In the genomic region with DNA sequence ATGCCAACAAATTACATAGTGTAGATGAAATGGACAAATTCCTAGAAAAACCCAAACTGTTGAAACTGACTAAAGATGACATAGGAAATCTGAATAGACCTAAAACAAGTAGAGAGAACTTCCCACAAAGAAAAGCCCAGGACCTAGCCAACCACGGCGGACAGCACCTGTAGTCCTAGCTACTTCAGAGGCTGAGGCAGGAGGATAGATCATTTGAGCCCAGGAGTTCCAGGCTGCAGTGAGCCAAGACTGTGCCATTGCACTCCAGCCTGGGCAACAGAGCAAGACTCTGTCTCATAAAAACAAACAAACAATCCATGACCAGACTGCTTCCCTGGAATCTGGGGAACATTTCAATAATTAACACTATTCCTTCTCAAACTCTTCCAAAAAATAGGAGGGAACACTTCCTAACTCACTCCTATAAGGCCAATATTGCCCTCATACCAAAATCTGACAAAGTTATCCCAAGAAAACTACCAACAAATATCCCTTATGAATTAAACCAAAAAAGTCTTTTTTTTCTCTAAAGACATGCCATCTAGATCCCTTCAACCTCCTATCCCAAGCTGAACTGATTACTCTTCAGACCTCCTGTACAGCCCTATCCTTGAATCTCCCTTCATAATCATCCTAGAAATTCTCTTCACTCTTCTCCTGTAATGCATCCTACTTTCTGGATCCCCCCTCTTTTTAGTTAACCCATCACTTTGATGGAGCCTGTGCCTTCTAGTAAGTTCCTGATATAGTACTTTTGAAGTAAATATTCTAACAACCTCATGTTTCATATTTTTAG, we compare ENCODE assay signal across 2 cellular contexts.
TF ChIP-seq lines count a peak whose summit lies in the region.

No MANE protein-coding gene starts in this region.

TF ChIP-seq in HEK293, 187 proteins besides CTCF, POLR2A, EP300 and RAD21:
- TF ChIP-seq ZBTB17 (tag by site-specific recombination; IDR thresholded peaks at IDR 0.05) (no peak), HOXC10 (CRISPR knock-in tag; IDR thresholded peaks at IDR 0.05) (no peak), SETDB1 (IDR thresholded peaks at IDR 0.05; ENCODE audit: insufficient read length, low read length) (peak; percentile 19)

TF ChIP-seq in GM12878, 131 proteins besides CTCF, POLR2A, EP300 and RAD21:
- TF ChIP-seq TCF7 (IDR thresholded peaks at IDR 0.05; ENCODE audit: borderline replicate concordance) = no peak
- TF ChIP-seq SMC3 (IDR thresholded peaks at IDR 0.05; ENCODE audit: borderline replicate concordance, low read length) = no peak
- TF ChIP-seq RCOR1 (conservative IDR thresholded peaks at IDR 0.05; ENCODE audit: low read depth, low read length) = no peak
- TF ChIP-seq RUNX3 (IDR thresholded peaks at IDR 0.05; ENCODE audit: low read length) = no peak
- no peak for TF ChIP-seq IRF3 (IDR thresholded peaks at IDR 0.05)
- no peak for TF ChIP-seq IKZF1 (conservative IDR thresholded peaks at IDR 0.05)
- TF ChIP-seq PAX5 (IDR thresholded peaks at IDR 0.05; ENCODE audit: borderline replicate concordance, low read depth, low read length) = no peak
- no peak for TF ChIP-seq CHD4 (IDR thresholded peaks at IDR 0.05)
- TF ChIP-seq CHD1 (IDR thresholded peaks at IDR 0.05; ENCODE audit: low read depth, low read length) = no peak
- TF ChIP-seq EGR1 (IDR thresholded peaks at IDR 0.05; ENCODE audit: borderline replicate concordance in 1 of 2, low read depth in 2 of 2, low read length in 2 of 2) = no peak
- TF ChIP-seq CREM (IDR thresholded peaks at IDR 0.05; ENCODE audit: low read depth) = no peak
- no peak for TF ChIP-seq JUND (IDR thresholded peaks at IDR 0.05; ENCODE audit: low read depth, low read length)
- no peak for TF ChIP-seq PBX3 (IDR thresholded peaks at IDR 0.05; ENCODE audit: insufficient replicate concordance, low read depth, low read length)
- no peak for TF ChIP-seq PAX8 (IDR thresholded peaks at IDR 0.05)
TF ChIP-seq in GM12878: peak in this region for 0.
